Comparison of ENCODE assay signal across 14 cellular contexts in genomic region chr3:15953841-15954240, GRCh38.
DNase-seq lines count a peak whose midpoint lies in the region; ATAC-seq, FAIRE-seq and TF ChIP-seq lines count a peak whose summit lies in the region.
"Had no signal": no experiment of that assay in that cellular context is flagged by ENCODE, and none has a peak within 500 bp of the region (broad histone marks: within the 10 kb centered on the region; RNA-seq: fewer than 3 reads in every experiment).

No MANE protein-coding gene starts in this region.

- no peaks in the 10 kb centered on the region for H4K20me1 ChIP-seq in HepG2 (ENCODE audit: insufficient read depth, low read length)

- DNase-seq in DMS53 (lab: John Stamatoyannopoulos, UW) = peak; percentile 4
- DNase-seq in DMS53 treated with DMSO at 0.1 percent for 48 hours (lab: John Stamatoyannopoulos, UW; ENCODE audit: unreplicated experiment) = no peak
- peak; percentile 6 for DNase-seq in HT-29 (ENCODE audit: low spot score)
- DNase-seq in RKO (ENCODE audit: low spot score) = peak; percentile 45
- DNase-seq in HepG2 (ENCODE audit: low spot score) = no peak
- no peak for DNase-seq in CD4-positive, alpha-beta T cell
- no peak for DNase-seq in LoVo (ENCODE audit: low spot score)
- no peak for DNase-seq in DMS114 treated with DMSO at 0.1 percent for 48 hours (lab: John Stamatoyannopoulos, UW; ENCODE audit: unreplicated experiment)
- DNase-seq: activated CD4-positive, alpha-beta T cell treated with anti-CD3 and anti-CD28 coated beads, Interleukin-2, amount 10 ng/mL, durations not matched to agents 7 days and 5 days; activated naive CD4-positive, alpha-beta T cell treated with Interleukin-2 at 50 U/mL for 16 hours; EL; immature natural killer cell; SK-N-SH had no signal

- no peaks in the 10 kb centered on the region for H3K27me3 ChIP-seq in HepG2 (ENCODE audit: control insufficient read depth in 1 of 2, insufficient read depth in 2 of 2, low read length in 2 of 2)
- no peaks in the 10 kb centered on the region for H3K27me3 ChIP-seq in CD4-positive, alpha-beta T cell (ENCODE audit: control insufficient read depth, insufficient read depth, low read length)

- no peak for TF ChIP-seq POLR2A in HepG2 (IDR thresholded peaks at IDR 0.05; ENCODE audit: insufficient read depth in 1 of 2, low read depth in 2 of 2, low read length in 2 of 2)

- H3K36me3 Mint-ChIP-seq in CD4-positive, alpha-beta T cell (ENCODE audit: low read depth) = no peaks in the 10 kb centered on the region
- H3K36me3 Mint-ChIP-seq: immature natural killer cell had no signal

- in situ Hi-C loops in HepG2 (cut with HindIII; ENCODE audit: extremely low pct_ligation_motif_present, low pct_unique_long_range_greater_than_20kb) = no loop called here

- no peaks in the 10 kb centered on the region for H3K27me3 Mint-ChIP-seq in CD4-positive, alpha-beta T cell

- H3K9me3 Mint-ChIP-seq in CD4-positive, alpha-beta T cell = no peaks in the 10 kb centered on the region
- H3K9me3 Mint-ChIP-seq: activated CD4-positive, alpha-beta T cell treated with anti-CD3 and anti-CD28 coated beads, Interleukin-2, amount 10 ng/mL, durations not matched to agents 7 days and 5 days had no signal

- TF ChIP-seq RAD21 in HepG2 (CRISPR knock-in tag; IDR thresholded peaks at IDR 0.05) = no peak

- TF ChIP-seq CTCF in HepG2 (CRISPR knock-in tag; IDR thresholded peaks at IDR 0.05) = no peak
- no peak for TF ChIP-seq CTCF in CD4-positive, alpha-beta T cell (IDR thresholded peaks at IDR 0.05)

- H3K4me2 ChIP-seq in HepG2 (ENCODE audit: low read depth, low read length) = no peak overlapping the region
- H3K4me2 ChIP-seq: SK-N-SH had no signal

- peak; percentile 55; the same call in 2 of the 3 replicates for ATAC-seq in HepG2
- no peak for ATAC-seq in CD4-positive, alpha-beta T cell (ENCODE audit: poor library complexity)
- ATAC-seq: sciatic nerve had no signal

- H2AFZ ChIP-seq in HepG2 (ENCODE audit: low read length) = no peak overlapping the region

- H3K9me3 ChIP-seq in HepG2 (ENCODE audit: low read length) = no peaks in the 10 kb centered on the region
- no peaks in the 10 kb centered on the region for H3K9me3 ChIP-seq in CD4-positive, alpha-beta T cell (ENCODE audit: control insufficient read depth, low read length)
- H3K9me3 ChIP-seq: SK-N-SH had no signal

- TF ChIP-seq EP300 in HepG2 (IDR thresholded peaks at IDR 0.05; ENCODE audit: low read depth in 2 of 2, low read length in 2 of 2) = no peak
- TF ChIP-seq EP300 in HepG2 (CRISPR knock-in tag; IDR thresholded peaks at IDR 0.05; ENCODE audit: borderline replicate concordance) = no peak

- H3K27ac Mint-ChIP-seq in CD4-positive, alpha-beta T cell = no peak overlapping the region
- H3K27ac Mint-ChIP-seq: activated CD4-positive, alpha-beta T cell treated with anti-CD3 and anti-CD28 coated beads, Interleukin-2, amount 10 ng/mL, durations not matched to agents 7 days and 5 days; immature natural killer cell had no signal

- no peak overlapping the region for H3K4me3 ChIP-seq in HepG2 (replicated peaks in 1 of 3; ENCODE audit: insufficient read depth in 1 of 3, low read depth in 2 of 3, low read length in 3 of 3)

- intact Hi-C loops in HepG2 (cut with micrococcal nuclease; ENCODE audit: unreplicated experiment) = no loop called here
- intact Hi-C loops in CD4-positive, alpha-beta T cell (cut with DNase I, micrococcal nuclease) = loop anchor here in 1 of 2 experiments (10.0 kb wide), 1 partner anchor 139 kb away; no protein-coding TSS in a partner anchor

- no peaks in the 10 kb centered on the region for H3K36me3 ChIP-seq in HepG2 (replicated peaks in 1 of 2; ENCODE audit: control insufficient read depth in 1 of 2, insufficient read depth in 2 of 2, low read length in 2 of 2)

- H3K27ac ChIP-seq in HepG2 (ENCODE audit: extremely low read length, insufficient read depth, low read length) = no peak overlapping the region
- no peak overlapping the region for H3K27ac ChIP-seq in CD4-positive, alpha-beta T cell (ENCODE audit: low read depth, low read length)

- H3K4me1 ChIP-seq in HepG2 (ENCODE audit: insufficient read depth, low read length) = peaks cover 34% of the 10 kb centered on the region

- no peaks in the 10 kb centered on the region for H3K79me2 ChIP-seq in HepG2 (ENCODE audit: insufficient read depth, low read length)

- no peak overlapping the region for H3K4me3 Mint-ChIP-seq in CD4-positive, alpha-beta T cell
- H3K4me3 Mint-ChIP-seq: activated CD4-positive, alpha-beta T cell treated with anti-CD3 and anti-CD28 coated beads, Interleukin-2, amount 10 ng/mL, durations not matched to agents 7 days and 5 days; immature natural killer cell had no signal

- no peaks in the 10 kb centered on the region for H3K4me1 Mint-ChIP-seq in CD4-positive, alpha-beta T cell (ENCODE audit: low read depth)
- H3K4me1 Mint-ChIP-seq: activated CD4-positive, alpha-beta T cell treated with anti-CD3 and anti-CD28 coated beads, Interleukin-2, amount 10 ng/mL, durations not matched to agents 7 days and 5 days; immature natural killer cell had no signal

- no peak overlapping the region for H3K9ac ChIP-seq in HepG2 (ENCODE audit: insufficient read depth, low read depth, low read length)
- H3K9ac ChIP-seq: SK-N-SH had no signal

- no peak for FAIRE-seq in HepG2 (lab: Jason Lieb, UNC)

- POLR2A ChIA-PET in HepG2 (lab: Yijun Ruan, JAX) = no interaction called here
- POLR2A ChIA-PET in CD4-positive, alpha-beta T cell (lab: Charles Lee) = no interaction called here

- BruUV-seq in HepG2 (replicated peaks; lab: Mats Ljungman, UMichigan) = no TSS peak

- CTCF ChIA-PET in HepG2 (lab: Yijun Ruan, JAX; ENCODE audit: low intra/inter-chr PET ratio, low total read pairs) = no interaction called here
- CTCF ChIA-PET in CD4-positive, alpha-beta T cell (lab: Charles Lee) = no interaction called here

TF ChIP-seq in HepG2, 621 proteins besides CTCF, POLR2A, EP300 and RAD21:
- no peak for TF ChIP-seq HNRNPUL1 (IDR thresholded peaks at IDR 0.05; ENCODE audit: low read depth, low read length)
- TF ChIP-seq HHEX (CRISPR knock-in tag; IDR thresholded peaks at IDR 0.05) = no peak
- no peak for TF ChIP-seq HNF1A (IDR thresholded peaks at IDR 0.05; ENCODE audit: low read depth)
- no peak for TF ChIP-seq HNF1A (CRISPR knock-in tag; IDR thresholded peaks at IDR 0.05; ENCODE audit: borderline replicate concordance)
- TF ChIP-seq DNMT1 (CRISPR knock-in tag; IDR thresholded peaks at IDR 0.05) = no peak
- no peak for TF ChIP-seq CBX1 (IDR thresholded peaks at IDR 0.05; ENCODE audit: low read depth)
- TF ChIP-seq ZNF782 (CRISPR knock-in tag; IDR thresholded peaks at IDR 0.05; ENCODE audit: borderline replicate concordance) = no peak
- TF ChIP-seq HNRNPK (IDR thresholded peaks at IDR 0.05; ENCODE audit: low read depth, low read length, poor library complexity, severe bottlenecking) = no peak
- TF ChIP-seq CEBPB (IDR thresholded peaks at IDR 0.05; ENCODE audit: borderline replicate concordance, low read depth, low read length) = peak; percentile 41; the same call in 1 of the 2 replicates

Comparison
In these comparisons a context has a peak if more than half of its experiments do, and no peak if none do; other contexts are left out.
1. DNase-seq: peak in DMS53 (single experiment), HT-29 (single experiment) and RKO (single experiment); none in DMS53 treated with DMSO at 0.1 percent for 48 hours (single experiment), HepG2 (single experiment), CD4-positive, alpha-beta T cell (0 of 10), LoVo (single experiment) and DMS114 treated with DMSO at 0.1 percent for 48 hours (single experiment).